In the genomic region with DNA sequence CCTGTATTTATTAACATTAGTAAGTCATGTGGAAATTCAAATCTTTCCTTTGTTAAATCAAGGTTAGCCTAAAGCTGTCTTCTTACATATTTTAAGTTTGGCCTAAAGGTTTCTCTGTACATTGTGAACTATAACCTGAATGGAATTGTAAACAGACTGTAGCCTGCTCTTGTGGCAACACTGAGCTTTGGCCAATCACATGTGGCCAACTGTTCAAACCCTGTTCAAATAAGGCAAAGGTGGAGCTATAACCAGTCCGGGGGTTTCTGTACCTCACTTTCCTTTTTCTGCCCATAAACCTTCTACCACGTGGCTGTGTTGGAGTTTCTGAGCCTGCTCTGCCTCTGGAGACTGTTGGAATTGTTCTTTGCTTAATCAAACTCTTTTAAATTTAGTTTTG, we compare ENCODE assay signal across 2 cellular contexts.
A peak's percentile ranks its signal among the peaks of the same experiment; 100 is the strongest.
TF ChIP-seq lines count a peak whose summit lies in the region.

No MANE protein-coding gene starts in this region.

TF ChIP-seq in HCT116, 20 proteins besides CTCF, POLR2A, EP300 and RAD21:
- peak; percentile 69 for TF ChIP-seq SRF (IDR thresholded peaks at IDR 0.05; ENCODE audit: low read depth)
- TF ChIP-seq, protein P1, sequence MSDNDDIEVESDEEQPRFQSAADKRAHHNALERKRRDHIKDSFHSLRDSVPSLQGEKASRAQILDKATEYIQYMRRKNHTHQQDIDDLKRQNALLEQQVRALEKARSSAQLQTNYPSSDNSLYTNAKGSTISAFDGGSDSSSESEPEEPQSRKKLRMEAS (IDR thresholded peaks at IDR 0.05): no peak

TF ChIP-seq in H1, 55 proteins besides CTCF, POLR2A, EP300 and RAD21:
- TF ChIP-seq ZNF274 (IDR thresholded peaks at IDR 0.05; ENCODE audit: borderline replicate concordance, extremely low read depth, low read length) (no peak), SIX5 (IDR thresholded peaks at IDR 0.05; ENCODE audit: low read depth, low read length) (no peak), BRCA1 (IDR thresholded peaks at IDR 0.05; ENCODE audit: low read depth, low read length) (no peak), EZH2 (IDR thresholded peaks at IDR 0.05; ENCODE audit: low read depth, low read length, severe bottlenecking) (no peak), SP1 (IDR thresholded peaks at IDR 0.05; ENCODE audit: low read depth, low read length) (no peak), CBX5 (IDR thresholded peaks at IDR 0.05; ENCODE audit: low read depth, low read length) (no peak), TEAD4 (IDR thresholded peaks at IDR 0.05; ENCODE audit: low read depth, low read length) (no peak), CTBP2 (IDR thresholded peaks at IDR 0.05; ENCODE audit: borderline replicate concordance, insufficient read depth, insufficient read length, low read length) (no peak), TAF7 (optimal IDR thresholded peaks at IDR 0.05; ENCODE audit: borderline replicate concordance, low read depth, low read length) (no peak), JUN (IDR thresholded peaks at IDR 0.05; ENCODE audit: low read depth, low read length) (no peak), CHD1 (IDR thresholded peaks at IDR 0.05; ENCODE audit: low read depth, low read length) (no peak)
- TF ChIP-seq, protein P2, sequence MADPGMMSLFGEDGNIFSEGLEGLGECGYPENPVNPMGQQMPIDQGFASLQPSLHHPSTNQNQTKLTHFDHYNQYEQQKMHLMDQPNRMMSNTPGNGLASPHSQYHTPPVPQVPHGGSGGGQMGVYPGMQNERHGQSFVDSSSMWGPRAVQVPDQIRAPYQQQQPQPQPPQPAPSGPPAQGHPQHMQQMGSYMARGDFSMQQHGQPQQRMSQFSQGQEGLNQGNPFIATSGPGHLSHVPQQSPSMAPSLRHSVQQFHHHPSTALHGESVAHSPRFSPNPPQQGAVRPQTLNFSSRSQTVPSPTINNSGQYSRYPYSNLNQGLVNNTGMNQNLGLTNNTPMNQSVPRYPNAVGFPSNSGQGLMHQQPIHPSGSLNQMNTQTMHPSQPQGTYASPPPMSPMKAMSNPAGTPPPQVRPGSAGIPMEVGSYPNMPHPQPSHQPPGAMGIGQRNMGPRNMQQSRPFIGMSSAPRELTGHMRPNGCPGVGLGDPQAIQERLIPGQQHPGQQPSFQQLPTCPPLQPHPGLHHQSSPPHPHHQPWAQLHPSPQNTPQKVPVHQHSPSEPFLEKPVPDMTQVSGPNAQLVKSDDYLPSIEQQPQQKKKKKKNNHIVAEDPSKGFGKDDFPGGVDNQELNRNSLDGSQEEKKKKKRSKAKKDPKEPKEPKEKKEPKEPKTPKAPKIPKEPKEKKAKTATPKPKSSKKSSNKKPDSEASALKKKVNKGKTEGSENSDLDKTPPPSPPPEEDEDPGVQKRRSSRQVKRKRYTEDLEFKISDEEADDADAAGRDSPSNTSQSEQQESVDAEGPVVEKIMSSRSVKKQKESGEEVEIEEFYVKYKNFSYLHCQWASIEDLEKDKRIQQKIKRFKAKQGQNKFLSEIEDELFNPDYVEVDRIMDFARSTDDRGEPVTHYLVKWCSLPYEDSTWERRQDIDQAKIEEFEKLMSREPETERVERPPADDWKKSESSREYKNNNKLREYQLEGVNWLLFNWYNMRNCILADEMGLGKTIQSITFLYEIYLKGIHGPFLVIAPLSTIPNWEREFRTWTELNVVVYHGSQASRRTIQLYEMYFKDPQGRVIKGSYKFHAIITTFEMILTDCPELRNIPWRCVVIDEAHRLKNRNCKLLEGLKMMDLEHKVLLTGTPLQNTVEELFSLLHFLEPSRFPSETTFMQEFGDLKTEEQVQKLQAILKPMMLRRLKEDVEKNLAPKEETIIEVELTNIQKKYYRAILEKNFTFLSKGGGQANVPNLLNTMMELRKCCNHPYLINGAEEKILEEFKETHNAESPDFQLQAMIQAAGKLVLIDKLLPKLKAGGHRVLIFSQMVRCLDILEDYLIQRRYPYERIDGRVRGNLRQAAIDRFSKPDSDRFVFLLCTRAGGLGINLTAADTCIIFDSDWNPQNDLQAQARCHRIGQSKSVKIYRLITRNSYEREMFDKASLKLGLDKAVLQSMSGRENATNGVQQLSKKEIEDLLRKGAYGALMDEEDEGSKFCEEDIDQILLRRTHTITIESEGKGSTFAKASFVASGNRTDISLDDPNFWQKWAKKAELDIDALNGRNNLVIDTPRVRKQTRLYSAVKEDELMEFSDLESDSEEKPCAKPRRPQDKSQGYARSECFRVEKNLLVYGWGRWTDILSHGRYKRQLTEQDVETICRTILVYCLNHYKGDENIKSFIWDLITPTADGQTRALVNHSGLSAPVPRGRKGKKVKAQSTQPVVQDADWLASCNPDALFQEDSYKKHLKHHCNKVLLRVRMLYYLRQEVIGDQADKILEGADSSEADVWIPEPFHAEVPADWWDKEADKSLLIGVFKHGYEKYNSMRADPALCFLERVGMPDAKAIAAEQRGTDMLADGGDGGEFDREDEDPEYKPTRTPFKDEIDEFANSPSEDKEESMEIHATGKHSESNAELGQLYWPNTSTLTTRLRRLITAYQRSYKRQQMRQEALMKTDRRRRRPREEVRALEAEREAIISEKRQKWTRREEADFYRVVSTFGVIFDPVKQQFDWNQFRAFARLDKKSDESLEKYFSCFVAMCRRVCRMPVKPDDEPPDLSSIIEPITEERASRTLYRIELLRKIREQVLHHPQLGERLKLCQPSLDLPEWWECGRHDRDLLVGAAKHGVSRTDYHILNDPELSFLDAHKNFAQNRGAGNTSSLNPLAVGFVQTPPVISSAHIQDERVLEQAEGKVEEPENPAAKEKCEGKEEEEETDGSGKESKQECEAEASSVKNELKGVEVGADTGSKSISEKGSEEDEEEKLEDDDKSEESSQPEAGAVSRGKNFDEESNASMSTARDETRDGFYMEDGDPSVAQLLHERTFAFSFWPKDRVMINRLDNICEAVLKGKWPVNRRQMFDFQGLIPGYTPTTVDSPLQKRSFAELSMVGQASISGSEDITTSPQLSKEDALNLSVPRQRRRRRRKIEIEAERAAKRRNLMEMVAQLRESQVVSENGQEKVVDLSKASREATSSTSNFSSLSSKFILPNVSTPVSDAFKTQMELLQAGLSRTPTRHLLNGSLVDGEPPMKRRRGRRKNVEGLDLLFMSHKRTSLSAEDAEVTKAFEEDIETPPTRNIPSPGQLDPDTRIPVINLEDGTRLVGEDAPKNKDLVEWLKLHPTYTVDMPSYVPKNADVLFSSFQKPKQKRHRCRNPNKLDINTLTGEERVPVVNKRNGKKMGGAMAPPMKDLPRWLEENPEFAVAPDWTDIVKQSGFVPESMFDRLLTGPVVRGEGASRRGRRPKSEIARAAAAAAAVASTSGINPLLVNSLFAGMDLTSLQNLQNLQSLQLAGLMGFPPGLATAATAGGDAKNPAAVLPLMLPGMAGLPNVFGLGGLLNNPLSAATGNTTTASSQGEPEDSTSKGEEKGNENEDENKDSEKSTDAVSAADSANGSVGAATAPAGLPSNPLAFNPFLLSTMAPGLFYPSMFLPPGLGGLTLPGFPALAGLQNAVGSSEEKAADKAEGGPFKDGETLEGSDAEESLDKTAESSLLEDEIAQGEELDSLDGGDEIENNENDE (IDR thresholded peaks at IDR 0.05; ENCODE audit: insufficient replicate concordance, low read length): no peak
